In genomic region chr5:157485340-157485739, GRCh38 we compare ENCODE assay signal across 18 cellular contexts. TPM values are rescaled to one million over a fixed set of nuclear protein-coding genes. Genes with fewer than 3 reads are reported as not detected.
A peak's percentile ranks its signal among the peaks of the same experiment; 100 is the strongest.
DNase-seq lines count a peak whose midpoint lies in the region; ATAC-seq, FAIRE-seq and TF ChIP-seq lines count a peak whose summit lies in the region.
"Had no signal": no experiment of that assay in that cellular context is flagged by ENCODE, and none has a peak within 500 bp of the region (broad histone marks: within the 10 kb centered on the region; RNA-seq: fewer than 3 reads in every experiment).

No MANE protein-coding gene starts in this region.

- no peaks in the 10 kb centered on the region for H3K9me3 ChIP-seq in KOPT-K1 (ENCODE audit: insufficient read depth, low read length, poor library complexity, severe bottlenecking)
- no peaks in the 10 kb centered on the region for H3K9me3 ChIP-seq in thymus (ENCODE audit: control insufficient read depth)
- no peaks in the 10 kb centered on the region for H3K9me3 ChIP-seq in kidney (ENCODE audit: control insufficient read depth in 1 of 2, low read length in 2 of 2)

- H3K4me3 ChIP-seq in thymus (ENCODE audit: low read length) (no peak overlapping the region), kidney (ENCODE audit: low read length in 2 of 2) (no peak overlapping the region)

- intact Hi-C loops in kidney (cut with DNase I): no loop called here

- peaks cover 76% of the 10 kb centered on the region for H3K36me3 ChIP-seq in KOPT-K1 (ENCODE audit: insufficient read depth, low read length)
- H3K36me3 ChIP-seq in thymus (ENCODE audit: control insufficient read depth, insufficient read depth): no peaks in the 10 kb centered on the region
- H3K36me3 ChIP-seq in kidney (ENCODE audit: control insufficient read depth in 1 of 2, insufficient read depth in 2 of 2, low read length in 2 of 2): peaks cover 0 to 2% of the 10 kb centered on the region in 2 donors

- H3K4me1 ChIP-seq in thymus (ENCODE audit: control insufficient read depth, insufficient read depth, low read length) (peaks cover 35% of the 10 kb centered on the region), kidney (ENCODE audit: control insufficient read depth in 1 of 2, insufficient read depth in 1 of 2, low read depth in 1 of 2, low read length in 2 of 2) (no peaks in the 10 kb centered on the region)

- no peak overlapping the region for H3K9ac ChIP-seq in kidney (ENCODE audit: low read length in 2 of 2)

- DNase-seq in activated naive CD4-positive, alpha-beta T cell treated with anti-CD3 and anti-CD28 coated beads, Interleukin-2, amount 10 ng/mL, durations not matched to agents 7 days and 5 days: no peak
- no peak for DNase-seq in activated naive CD4-positive, alpha-beta T cell (lab: John Stamatoyannopoulos, UW)
- DNase-seq in left lobe of liver (ENCODE audit: low spot score) (no peak), kidney (no peak)
- DNase-seq: activated CD4-positive, CD25-positive, alpha-beta regulatory T cell; activated gamma-delta T cell; central memory CD4-positive, alpha-beta T cell; DMS79 treated with DMSO at 0.1 percent for 48 hours; kidney glomerular epithelial cell; NCI-H1417; NCI-H69; SHP77 treated with DMSO at 0.1 percent for 48 hours had no signal

- H3K27ac Mint-ChIP-seq in activated naive CD4-positive, alpha-beta T cell treated with anti-CD3 and anti-CD28 coated beads, Interleukin-2, amount 10 ng/mL, durations not matched to agents 7 days and 5 days: peak overlapping the region; percentile 83
- H3K27ac Mint-ChIP-seq: mesothelial cell of epicardium had no signal

- ATAC-seq in left lobe of liver (peak; percentile 33), GM18517 (IDR thresholded peaks at IDR 0.05; ENCODE audit: unreplicated experiment) (no peak), GM21737 (IDR thresholded peaks at IDR 0.05; ENCODE audit: unreplicated experiment) (no peak)

- H3K27ac ChIP-seq in KOPT-K1 (ENCODE audit: low read depth, low read length, poor library complexity, severe bottlenecking) (peak overlapping the region; percentile 54), thymus (ENCODE audit: low read depth) (peak overlapping the region; percentile 1), kidney (ENCODE audit: low read depth in 2 of 2, low read length in 2 of 2) (no peak overlapping the region)

- no peaks in the 10 kb centered on the region for H3K27me3 Mint-ChIP-seq in activated naive CD4-positive, alpha-beta T cell treated with anti-CD3 and anti-CD28 coated beads, Interleukin-2, amount 10 ng/mL, durations not matched to agents 7 days and 5 days

- peaks cover 3% of the 10 kb centered on the region for H3K9me3 Mint-ChIP-seq in activated naive CD4-positive, alpha-beta T cell treated with anti-CD3 and anti-CD28 coated beads, Interleukin-2, amount 10 ng/mL, durations not matched to agents 7 days and 5 days
- H3K9me3 Mint-ChIP-seq: mesothelial cell of epicardium had no signal

- peaks cover 87% of the 10 kb centered on the region for H3K36me3 Mint-ChIP-seq in activated naive CD4-positive, alpha-beta T cell treated with anti-CD3 and anti-CD28 coated beads, Interleukin-2, amount 10 ng/mL, durations not matched to agents 7 days and 5 days

- CTCF ChIA-PET in activated naive CD4-positive, alpha-beta T cell treated with anti-CD3 and anti-CD28 coated beads, Interleukin-2, amount 10 ng/mL, durations not matched to agents 7 days and 5 days (lab: Charles Lee): interaction anchor here (1.7 to 1.9 kb wide), 2 partner anchors 9 to 15 kb away, joined by 9 read pairs; no protein-coding TSS in a partner anchor

- no peak for FAIRE-seq in kidney (lab: Jason Lieb, UNC)

- 98% methylated on average over 2 of the region's 2 CpGs for WGBS in thymus

- peaks cover 75% of the 10 kb centered on the region for H3K4me1 Mint-ChIP-seq in activated naive CD4-positive, alpha-beta T cell treated with anti-CD3 and anti-CD28 coated beads, Interleukin-2, amount 10 ng/mL, durations not matched to agents 7 days and 5 days
- H3K4me1 Mint-ChIP-seq: mesothelial cell of epicardium, neural crest cell had no signal

- no peak for TF ChIP-seq CTCF in kidney (IDR thresholded peaks at IDR 0.05; ENCODE audit: borderline replicate concordance, extremely low read depth, insufficient read depth)

- no peaks in the 10 kb centered on the region for H3K27me3 ChIP-seq in thymus (ENCODE audit: control insufficient read depth, insufficient read depth)

- no peak overlapping the region for H3K4me3 Mint-ChIP-seq in activated naive CD4-positive, alpha-beta T cell treated with anti-CD3 and anti-CD28 coated beads, Interleukin-2, amount 10 ng/mL, durations not matched to agents 7 days and 5 days
- H3K4me3 Mint-ChIP-seq: mesothelial cell of epicardium, neural crest cell had no signal

RNA-seq across cellular contexts. Expression of gene NIPAL4, which starts 25.3 kb away (rescaled TPM):
- total RNA-seq in left lobe of liver (not detected), kidney (not detected)
- polyA plus RNA-seq in thymus (6.1 TPM), kidney (ENCODE audit: insufficient read depth, low read depth, low replicate concordance) (not detected)
- total RNA-seq: neural crest cell had no signal

Comparison
In these comparisons a context has a peak if more than half of its experiments do, and no peak if none do; other contexts are left out.
1. H3K27ac ChIP-seq: peak in KOPT-K1 (single experiment) and thymus (single experiment); none in kidney (0 of 2).